ENCODE assay signal across 23 cellular contexts in genomic region chr17:56934280-56934679, GRCh38. TPM values are rescaled to one million over a fixed set of nuclear protein-coding genes. Genes with fewer than 3 reads are reported as not detected.
DNase-seq lines count a peak whose midpoint lies in the region; ATAC-seq and TF ChIP-seq lines count a peak whose summit lies in the region.
"Had no signal": no experiment of that assay in that cellular context is flagged by ENCODE, and none has a peak within 500 bp of the region (broad histone marks: within the 10 kb centered on the region; RNA-seq: fewer than 3 reads in every experiment).

No MANE protein-coding gene starts in this region.

- H3K79me1 ChIP-seq in trophoblast cell (ENCODE audit: low read length) = no peaks in the 10 kb centered on the region

- no peak overlapping the region for H3K4me3 ChIP-seq in trophoblast cell (ENCODE audit: low read depth, low read length)
- H3K4me3 ChIP-seq: BLaER1, SJSA1 had no signal

- peak; percentile 83 for ATAC-seq in activated CD8-positive, alpha-beta memory T cell treated with anti-CD3 and anti-CD28 coated beads, Interleukin-2, amount 10 ng/mL, durations not matched to agents 7 days and 5 days
- ATAC-seq in HG02571 (IDR thresholded peaks at IDR 0.05; ENCODE audit: unreplicated experiment) (no peak), HG03565 (IDR thresholded peaks at IDR 0.05; ENCODE audit: unreplicated experiment) (no peak)

- H3K27me3 ChIP-seq in trophoblast cell (ENCODE audit: insufficient read depth, low read length) = no peaks in the 10 kb centered on the region
- H3K27me3 ChIP-seq: BLaER1, SJSA1 had no signal

- H3K18ac ChIP-seq in trophoblast cell (ENCODE audit: low read length) = no peak overlapping the region

- peaks cover 72% of the 10 kb centered on the region for H3K36me3 Mint-ChIP-seq in activated CD8-positive, alpha-beta memory T cell treated with anti-CD3 and anti-CD28 coated beads, Interleukin-2, amount 10 ng/mL, durations not matched to agents 7 days and 5 days
- peaks cover 33% of the 10 kb centered on the region for H3K36me3 Mint-ChIP-seq in T-helper 1 cell treated with Interleukin-12 subunit alpha and Interleukin-12 subunit beta and Interleukin-4 antibody, amounts not matched to agents 30 μg/mL and 1 μg/mL, for 36 hours (ENCODE audit: low read depth)
- H3K36me3 Mint-ChIP-seq in endothelial cell (ENCODE audit: low read depth, unreplicated experiment) = peaks cover 25% of the 10 kb centered on the region

- H3K27ac Mint-ChIP-seq in activated CD8-positive, alpha-beta memory T cell treated with anti-CD3 and anti-CD28 coated beads, Interleukin-2, amount 10 ng/mL, durations not matched to agents 7 days and 5 days = peak overlapping the region; percentile 69
- peak overlapping the region; percentile 34 for H3K27ac Mint-ChIP-seq in T-helper 1 cell treated with Interleukin-12 subunit alpha and Interleukin-12 subunit beta and Interleukin-4 antibody, amounts not matched to agents 30 μg/mL and 1 μg/mL, for 36 hours
- H3K27ac Mint-ChIP-seq in endothelial cell (ENCODE audit: unreplicated experiment) = no peak overlapping the region
- H3K27ac Mint-ChIP-seq: naive B cell had no signal

- H3K9ac ChIP-seq in trophoblast cell (ENCODE audit: low read length) = no peak overlapping the region
- H3K9ac ChIP-seq: BLaER1 had no signal

- H3K9me3 ChIP-seq in trophoblast cell (ENCODE audit: insufficient read depth, low read depth, low read length) = peaks cover 2% of the 10 kb centered on the region

- peaks cover 4% of the 10 kb centered on the region for H3K9me3 Mint-ChIP-seq in activated CD8-positive, alpha-beta memory T cell treated with anti-CD3 and anti-CD28 coated beads, Interleukin-2, amount 10 ng/mL, durations not matched to agents 7 days and 5 days (ENCODE audit: low read depth)
- peaks cover 20% of the 10 kb centered on the region for H3K9me3 Mint-ChIP-seq in T-helper 1 cell treated with Interleukin-12 subunit alpha and Interleukin-12 subunit beta and Interleukin-4 antibody, amounts not matched to agents 30 μg/mL and 1 μg/mL, for 36 hours
- H3K9me3 Mint-ChIP-seq in endothelial cell (ENCODE audit: unreplicated experiment) = no peaks in the 10 kb centered on the region

- no peak overlapping the region for H2BK12ac ChIP-seq in trophoblast cell (ENCODE audit: low read length)

- H3K79me2 ChIP-seq in trophoblast cell (ENCODE audit: control insufficient read depth, insufficient read depth, low read length, poor library complexity) = no peaks in the 10 kb centered on the region

- no peak overlapping the region for H4K8ac ChIP-seq in trophoblast cell (ENCODE audit: low read depth, low read length)

- DNase-seq in activated CD8-positive, alpha-beta memory T cell treated with anti-CD3 and anti-CD28 coated beads, Interleukin-2, amount 10 ng/mL, durations not matched to agents 7 days and 5 days = peak; percentile 79
- DNase-seq in activated CD8-positive, alpha-beta memory T cell treated with anti-CD3 and anti-CD28 coated beads, Interleukin-2, amount 50 U/mL, for 48 hours = no peak
- DNase-seq in endothelial cell (ENCODE audit: low spot score) (no peak), trophoblast cell (peak; percentile 63 to 75), D341Med (ENCODE audit: low spot score) (no peak)
- DNase-seq: activated CD4-positive, alpha-beta T cell treated with anti-CD3 and anti-CD28 coated beads for 4 hours; activated naive CD4-positive, alpha-beta T cell treated with Interleukin-2 at 50 U/mL for 16 hours; aorta; caudate nucleus; COR-L47; dermis blood vessel endothelial cell; DND-41; KBM-7; naive B cell; NCI-H1048; NCI-H1694 treated with DMSO at 0.1 percent for 48 hours; NCI-H2171 treated with DMSO at 0.1 percent for 48 hours; NCI-H524 had no signal

- H3K36me3 ChIP-seq in trophoblast cell (ENCODE audit: control insufficient read depth in 1 of 2, insufficient read depth in 2 of 2, low read length in 2 of 2) = peaks cover 3 to 4% of the 10 kb centered on the region in 2 experiments

- H3K4me1 ChIP-seq in trophoblast cell (ENCODE audit: control insufficient read depth in 1 of 2, insufficient read depth in 2 of 2, low read length in 2 of 2) = peaks cover 2% of the 10 kb centered on the region in 2 experiments
- H3K4me1 ChIP-seq: BLaER1 had no signal

- H3K23ac ChIP-seq in trophoblast cell (ENCODE audit: low read length) = no peak overlapping the region

- no peak overlapping the region for H2BK5ac ChIP-seq in trophoblast cell (ENCODE audit: low read depth, low read length, poor library complexity)

- H3K4me2 ChIP-seq in trophoblast cell (ENCODE audit: low read length) = no peak overlapping the region
- H3K4me2 ChIP-seq: BLaER1 had no signal

- no peak overlapping the region for H2AK5ac ChIP-seq in trophoblast cell (ENCODE audit: low read length)

- WGBS in trophoblast cell (ENCODE audit: extremely low coverage, insufficient coverage, insufficient read length) = no CpG with 5 or more reads among the region's 4 CpGs

- H3K4me3 Mint-ChIP-seq in activated CD8-positive, alpha-beta memory T cell treated with anti-CD3 and anti-CD28 coated beads, Interleukin-2, amount 10 ng/mL, durations not matched to agents 7 days and 5 days = no peak overlapping the region
- H3K4me3 Mint-ChIP-seq in T-helper 1 cell treated with Interleukin-12 subunit alpha and Interleukin-12 subunit beta and Interleukin-4 antibody, amounts not matched to agents 30 μg/mL and 1 μg/mL, for 36 hours = no peak overlapping the region
- peak overlapping the region; percentile 51 for H3K4me3 Mint-ChIP-seq in endothelial cell (ENCODE audit: unreplicated experiment)
- H3K4me3 Mint-ChIP-seq: naive B cell had no signal

- H4K12ac ChIP-seq in trophoblast cell (ENCODE audit: low read depth, low read length) = no peak overlapping the region

- no peaks in the 10 kb centered on the region for H3K27me3 Mint-ChIP-seq in activated CD8-positive, alpha-beta memory T cell treated with anti-CD3 and anti-CD28 coated beads, Interleukin-2, amount 10 ng/mL, durations not matched to agents 7 days and 5 days
- H3K27me3 Mint-ChIP-seq in T-helper 1 cell treated with Interleukin-12 subunit alpha and Interleukin-12 subunit beta and Interleukin-4 antibody, amounts not matched to agents 30 μg/mL and 1 μg/mL, for 36 hours (ENCODE audit: low read depth) = no peaks in the 10 kb centered on the region
- no peaks in the 10 kb centered on the region for H3K27me3 Mint-ChIP-seq in endothelial cell (ENCODE audit: unreplicated experiment)
- H3K27me3 Mint-ChIP-seq: naive B cell had no signal

- peaks cover 35% of the 10 kb centered on the region for H3K4me1 Mint-ChIP-seq in activated CD8-positive, alpha-beta memory T cell treated with anti-CD3 and anti-CD28 coated beads, Interleukin-2, amount 10 ng/mL, durations not matched to agents 7 days and 5 days
- peaks cover 21% of the 10 kb centered on the region for H3K4me1 Mint-ChIP-seq in T-helper 1 cell treated with Interleukin-12 subunit alpha and Interleukin-12 subunit beta and Interleukin-4 antibody, amounts not matched to agents 30 μg/mL and 1 μg/mL, for 36 hours (ENCODE audit: low read depth)
- no peaks in the 10 kb centered on the region for H3K4me1 Mint-ChIP-seq in endothelial cell (ENCODE audit: unreplicated experiment)
- H3K4me1 Mint-ChIP-seq: naive B cell had no signal

- no peak overlapping the region for H3K27ac ChIP-seq in trophoblast cell (ENCODE audit: low read depth, low read length)
- H3K27ac ChIP-seq: BLaER1, SJSA1 had no signal

- no peak overlapping the region for H4K91ac ChIP-seq in trophoblast cell (ENCODE audit: low read depth, low read length)

- no peak overlapping the region for H2BK120ac ChIP-seq in trophoblast cell (ENCODE audit: insufficient read depth, low read length, poor library complexity)

- CTCF ChIA-PET in activated CD8-positive, alpha-beta memory T cell treated with anti-CD3 and anti-CD28 coated beads, Interleukin-2, amount 10 ng/mL, durations not matched to agents 7 days and 5 days (lab: Charles Lee) = interaction anchor here (1.2 kb wide), 1 partner anchor 114 kb away, joined by 7 read pairs; no protein-coding TSS in a partner anchor

- no peak overlapping the region for H3K14ac ChIP-seq in trophoblast cell (ENCODE audit: low read length)

- H2AFZ ChIP-seq in trophoblast cell (ENCODE audit: insufficient read depth, low read length, poor library complexity) = no peak overlapping the region

- H3K4ac ChIP-seq in trophoblast cell (ENCODE audit: low read depth, low read length) = no peak overlapping the region

- no peak for TF ChIP-seq CTCF in endothelial cell (IDR thresholded peaks at IDR 0.05; ENCODE audit: unreplicated experiment)

RNA-seq across cellular contexts. Expression of gene TRIM25, which starts 20.4 kb away (rescaled TPM):
- 100 to 1,000 TPM; 166 to 227 TPM for total RNA-seq in activated CD8-positive, alpha-beta memory T cell treated with anti-CD3 and anti-CD28 coated beads, Interleukin-2, amount 10 ng/mL, durations not matched to agents 7 days and 5 days
- total RNA-seq in endothelial cell (ENCODE audit: unreplicated experiment) = 13.8 TPM
- 18.0 and 18.2 TPM in 2 replicates for polyA plus RNA-seq in trophoblast cell (2013)

RNA-seq across cellular contexts. Expression of gene COIL, which starts 26.6 kb away (rescaled TPM):
- 10 to 100 TPM; 16.6 to 21.3 TPM for total RNA-seq in activated CD8-positive, alpha-beta memory T cell treated with anti-CD3 and anti-CD28 coated beads, Interleukin-2, amount 10 ng/mL, durations not matched to agents 7 days and 5 days
- 14.6 TPM for total RNA-seq in endothelial cell (ENCODE audit: unreplicated experiment)
- polyA plus RNA-seq in trophoblast cell (2013) = 14.8 and 15.3 TPM in 2 replicates

RNA-seq across cellular contexts. Expression of gene SCPEP1, which starts 43.7 kb away (rescaled TPM):
- 10 to 100 TPM; 21.0 to 47.6 TPM for total RNA-seq in activated CD8-positive, alpha-beta memory T cell treated with anti-CD3 and anti-CD28 coated beads, Interleukin-2, amount 10 ng/mL, durations not matched to agents 7 days and 5 days
- 29.8 TPM for total RNA-seq in endothelial cell (ENCODE audit: unreplicated experiment)
- 26.5 and 26.8 TPM in 2 replicates for polyA plus RNA-seq in trophoblast cell (2013)

Comparison
In these comparisons a context has a peak if more than half of its experiments do, and no peak if none do; other contexts are left out.
1. DNase-seq: peak in activated CD8-positive, alpha-beta memory T cell treated with anti-CD3 and anti-CD28 coated beads, Interleukin-2, amount 10 ng/mL, durations not matched to agents 7 days and 5 days (single experiment) and trophoblast cell (2 of 2); none in activated CD8-positive, alpha-beta memory T cell treated with anti-CD3 and anti-CD28 coated beads, Interleukin-2, amount 50 U/mL, for 48 hours (single experiment), endothelial cell (single experiment) and D341Med (single experiment).
2. RNA of gene TRIM25, which starts 20.4 kb away (total RNA-seq): 166 to 227 TPM in activated CD8-positive, alpha-beta memory T cell treated with anti-CD3 and anti-CD28 coated beads, Interleukin-2, amount 10 ng/mL, durations not matched to agents 7 days and 5 days; 13.8 TPM in endothelial cell (single experiment); every median in the first group is over 10 times any median in the second.